9 cellular contexts compared by ENCODE assay signal in the genomic region with DNA sequence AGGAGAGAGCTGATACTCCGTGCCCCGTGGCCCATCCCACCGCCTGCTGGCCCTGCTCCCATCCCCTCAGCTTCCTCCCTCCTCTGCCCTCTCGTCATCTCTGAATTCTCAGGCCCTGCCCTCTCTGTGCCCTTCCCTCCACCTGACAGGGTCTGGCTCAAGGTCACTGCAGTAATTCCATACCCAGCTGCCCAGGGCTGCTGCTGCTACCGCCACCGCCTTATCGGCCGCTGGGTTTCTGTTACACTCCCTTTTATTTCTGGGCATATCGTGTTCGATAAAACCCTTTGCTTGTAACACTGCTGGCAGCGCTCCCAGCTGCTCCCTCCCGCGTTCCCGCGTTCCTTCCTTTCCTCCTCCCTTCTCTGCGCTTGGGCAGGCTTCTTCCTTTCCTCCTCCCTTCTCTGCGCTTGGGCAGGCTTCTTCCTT. TPM values are rescaled to one million over a fixed set of nuclear protein-coding genes. Genes with fewer than 3 reads are reported as not detected.
A peak's percentile ranks its signal among the peaks of the same experiment; 100 is the strongest.
DNase-seq lines count a peak whose midpoint lies in the region; ATAC-seq, FAIRE-seq and TF ChIP-seq lines count a peak whose summit lies in the region.
"Had no signal": no experiment of that assay in that cellular context is flagged by ENCODE, and none has a peak within 500 bp of the region (broad histone marks: within the 10 kb centered on the region; RNA-seq: fewer than 3 reads in every experiment).

No MANE protein-coding gene starts in this region.

- POLR2A ChIA-PET in A549 (lab: Yijun Ruan, JAX), result interaction anchor here (0.8 kb wide), 1 partner anchor 9 kb away, joined by 3 read pairs; no protein-coding TSS in a partner anchor
- POLR2A ChIA-PET in HepG2 (lab: Yijun Ruan, JAX), result interaction anchor here (1.2 to 3.8 kb wide), 3 partner anchors 8 to 137 kb away, joined by 4 to 40 read pairs (median 14); a partner anchor contains a TSS

- DNase-seq in A549 (ENCODE audit: low read depth in 1 of 2, low spot score in 1 of 2) (no peak), LNCaP clone FGC (ENCODE audit: low read depth) (no peak), breast epithelium (ENCODE audit: low spot score in 2 of 2) (no peak), HepG2 (ENCODE audit: low spot score) (no peak), GM12892 (ENCODE audit: insufficient read length) (no peak)
- DNase-seq in activated CD4-positive, CD25-positive, alpha-beta regulatory T cell treated with anti-CD3 and anti-CD28 coated beads, Interleukin-2, amount 50 U/mL, for 72 hours, result no peak

- no peak for TF ChIP-seq CTCF in A549 (IDR thresholded peaks at IDR 0.05)
- no peak for TF ChIP-seq CTCF in LNCaP clone FGC (IDR thresholded peaks at IDR 0.05; ENCODE audit: control insufficient read depth, extremely low read depth, insufficient read depth)
- TF ChIP-seq CTCF in breast epithelium (IDR thresholded peaks at IDR 0.05), result no peak
- TF ChIP-seq CTCF in HepG2 (CRISPR knock-in tag; IDR thresholded peaks at IDR 0.05), result no peak

- H3K9me3 ChIP-seq in A549 (no peaks in the 10 kb centered on the region), breast epithelium (no peaks in the 10 kb centered on the region), HepG2 (ENCODE audit: low read length) (no peaks in the 10 kb centered on the region)

- no peaks in the 10 kb centered on the region for H3K36me3 ChIP-seq in breast epithelium
- no peaks in the 10 kb centered on the region for H3K36me3 ChIP-seq in HepG2 (replicated peaks in 1 of 2; ENCODE audit: control insufficient read depth in 1 of 2, insufficient read depth in 2 of 2, low read length in 2 of 2)

- no peaks in the 10 kb centered on the region for H4K20me1 ChIP-seq in HepG2 (ENCODE audit: insufficient read depth, low read length)

- peak overlapping the region; percentile 15; the same call in 1 of the 3 replicates for H3K4me3 ChIP-seq in A549
- H3K4me3 ChIP-seq in LNCaP clone FGC (ENCODE audit: low read depth, low read length), result peak overlapping the region; percentile 98
- peak overlapping the region in 2 of 3 donors; percentile 52 to 72 for H3K4me3 ChIP-seq in breast epithelium
- no peak overlapping the region; a peak in 1 of 6 replicates for H3K4me3 ChIP-seq in HepG2 (replicated peaks in 1 of 3; ENCODE audit: insufficient read depth in 1 of 3, low read depth in 2 of 3, low read length in 3 of 3)

- intact Hi-C loops in breast epithelium (cut with DNase I; ENCODE audit: low total_unique reads) (no loop called here), HepG2 (cut with micrococcal nuclease; ENCODE audit: unreplicated experiment) (no loop called here)

- no peak; the same call in 1 of the 2 replicates for TF ChIP-seq POLR2A in A549 (IDR thresholded peaks at IDR 0.05; ENCODE audit: low read length)
- TF ChIP-seq POLR2A in breast epithelium (IDR thresholded peaks at IDR 0.05), result no peak
- no peak for TF ChIP-seq POLR2A in HepG2 (IDR thresholded peaks at IDR 0.05; ENCODE audit: insufficient read depth in 1 of 2, low read depth in 2 of 2, low read length in 2 of 2)
- no peak for TF ChIP-seq POLR2A in GM12892 (IDR thresholded peaks at IDR 0.05; ENCODE audit: low read depth, low read length)

- ATAC-seq in A549, result peak; percentile 44 to 60
- peak; percentile 3; the same call in 2 of the 3 replicates for ATAC-seq in HepG2
- no peak for ATAC-seq in HG03342 (IDR thresholded peaks at IDR 0.05; ENCODE audit: unreplicated experiment)
- ATAC-seq in HG02763 (IDR thresholded peaks at IDR 0.05; ENCODE audit: unreplicated experiment), result no peak

- no peak for TF ChIP-seq EP300 in A549 (IDR thresholded peaks at IDR 0.05)
- no peak for TF ChIP-seq EP300 in HepG2 (IDR thresholded peaks at IDR 0.05; ENCODE audit: low read depth in 2 of 2, low read length in 2 of 2)
- TF ChIP-seq EP300 in HepG2 (CRISPR knock-in tag; IDR thresholded peaks at IDR 0.05; ENCODE audit: borderline replicate concordance), result no peak

- H3K9ac ChIP-seq in HepG2 (ENCODE audit: insufficient read depth, low read depth, low read length), result no peak overlapping the region

- FAIRE-seq in A549 (lab: Jason Lieb, UNC) (peak; percentile 59), HepG2 (lab: Jason Lieb, UNC) (no peak), GM12892 (lab: Jason Lieb, UNC) (no peak)

- WGBS in A549 (ENCODE audit: missing lambda C conversion rate), result 22% methylated on average over 17 of the region's 17 CpGs
- WGBS in HepG2 (ENCODE audit: low lambda C conversion rate), result 47% methylated on average over 17 of the region's 17 CpGs

- no TSS peak for BruUV-seq in HepG2 (replicated peaks; lab: Mats Ljungman, UMichigan)

- H3K27ac ChIP-seq in A549, result peak overlapping the region; percentile 38 to 81; a peak in 4 of 6 replicates
- H3K27ac ChIP-seq in breast epithelium, result peak overlapping the region; percentile 78 to 89
- H3K27ac ChIP-seq in HepG2 (ENCODE audit: extremely low read length, insufficient read depth, low read length), result no peak overlapping the region

- no peak overlapping the region for H2AFZ ChIP-seq in HepG2 (ENCODE audit: low read length)

- H3K79me2 ChIP-seq in HepG2 (ENCODE audit: insufficient read depth, low read length), result no peaks in the 10 kb centered on the region

- peaks cover 0 to 4% of the 10 kb centered on the region in 2 donors for H3K27me3 ChIP-seq in breast epithelium
- H3K27me3 ChIP-seq in HepG2 (ENCODE audit: control insufficient read depth in 1 of 2, insufficient read depth in 2 of 2, low read length in 2 of 2), result peaks cover 5 to 37% of the 10 kb centered on the region in 2 experiments; a peak in 4 of 5 replicates

- peaks cover 32% of the 10 kb centered on the region for H3K4me1 ChIP-seq in A549
- H3K4me1 ChIP-seq in breast epithelium, result peaks cover 11 to 27% of the 10 kb centered on the region in 2 donors
- peaks cover 65% of the 10 kb centered on the region for H3K4me1 ChIP-seq in HepG2 (ENCODE audit: insufficient read depth, low read length)

- TF ChIP-seq RAD21 in A549 (conservative IDR thresholded peaks at IDR 0.05 in 1 of 2, IDR thresholded peaks at IDR 0.05 in 1 of 2) (no peak), HepG2 (CRISPR knock-in tag; IDR thresholded peaks at IDR 0.05) (no peak)

- CTCF ChIA-PET in A549 (lab: Yijun Ruan, JAX) (interaction anchor here (0.8 to 7.9 kb wide), 11 partner anchors 9 to 229 kb away, joined by 3 to 48 read pairs (median 4); no protein-coding TSS in a partner anchor), HepG2 (lab: Yijun Ruan, JAX; ENCODE audit: low intra/inter-chr PET ratio, low total read pairs) (no interaction called here)

- H3K4me2 ChIP-seq in A549 (peak overlapping the region; percentile 83), HepG2 (ENCODE audit: low read depth, low read length) (peak overlapping the region; percentile 25; the same call in 1 of the 2 replicates)

- in situ Hi-C loops in HepG2 (cut with HindIII; ENCODE audit: extremely low pct_ligation_motif_present, low pct_unique_long_range_greater_than_20kb), result no loop called here

RNA-seq across cellular contexts. Expression of a gene that starts 1.2 kb away (rescaled TPM):
- polyA plus RNA-seq in A549 (2011; rRNA removed) (0.09 and 0.13 TPM in 2 replicates), A549 (2017; fragmentation: RNase III; extraction: RNeasy Plus Mini Kit Qiagen cat#74134 plus additional on column Dnase treatment) (0.18 to 0.26 TPM (median 0.20 TPM) in 3 replicates), HepG2 (2011; rRNA removed) (0.05 and 0.11 TPM in 2 replicates)
- 0.15 and 0.39 TPM in 2 replicates for polyA plus RNA-seq in A549 (2012; cell fraction: cytosol; rRNA removed)
- polyA plus RNA-seq in A549 (2012; cell fraction: nucleus; rRNA removed), result 0.22 and 0.67 TPM in 2 replicates
- 0.12 and 0.78 TPM in 2 replicates for polyA minus RNA-seq in A549 (2011; rRNA and poly(A)+ RNA removed)
- total RNA-seq in breast epithelium (10 to 100 TPM in 1 of 3 donors, 1 to 10 TPM in 1, not detected in 1; 8.2 to 32.8 TPM), HepG2 (2016; rRNA removed; fragmentation: Illumina TruSeq; extraction: Trizol) (0.41 and 0.95 TPM in 2 replicates)
- total RNA-seq in HepG2 (2016; cell fraction: cytosol; rRNA removed; fragmentation: Illumina TruSeq; extraction: Trizol; ENCODE audit: low read depth), result 0.88 and 1.1 TPM in 2 replicates
- total RNA-seq in HepG2 (2016; cell fraction: insoluble cytoplasmic fraction; rRNA removed; fragmentation: Illumina TruSeq; extraction: Trizol), result 0.54 and 0.71 TPM in 2 replicates
- 0.90 and 1.3 TPM in 2 replicates for total RNA-seq in HepG2 (2016; cell fraction: membrane; rRNA removed; fragmentation: Illumina TruSeq; extraction: Trizol)
- 1.1 and 1.6 TPM in 2 replicates for total RNA-seq in HepG2 (2016; cell fraction: nucleus; rRNA removed; fragmentation: Illumina TruSeq; extraction: Trizol)
- polyA plus RNA-seq in HepG2 (2011; cell fraction: cytosol; rRNA removed), result 0.04 and 0.09 TPM in 2 replicates
- 0.23 and 0.35 TPM in 2 replicates for polyA plus RNA-seq in HepG2 (2011; cell fraction: nucleus; rRNA removed)
- 0.09 and 0.15 TPM in 2 replicates for polyA plus RNA-seq in HepG2 (2012)
- 0.40 and 0.55 TPM in 2 replicates for polyA plus RNA-seq in HepG2 (2016; cell fraction: cytosol; fragmentation: Illumina TruSeq; extraction: Trizol; ENCODE audit: low read depth)
- polyA plus RNA-seq in HepG2 (2016; cell fraction: insoluble cytoplasmic fraction; fragmentation: Illumina TruSeq; extraction: Trizol; ENCODE audit: low read depth), result 1.2 and 1.4 TPM in 2 replicates
- 0.73 and 0.91 TPM in 2 replicates for polyA plus RNA-seq in HepG2 (2016; cell fraction: membrane; fragmentation: Illumina TruSeq; extraction: Trizol; ENCODE audit: low read depth)
- 1.2 and 1.7 TPM in 2 replicates for polyA plus RNA-seq in HepG2 (2016; cell fraction: nucleus; fragmentation: Illumina TruSeq; extraction: Trizol; ENCODE audit: insufficient read depth, low read depth)
- 0.35 and 1.4 TPM in 2 replicates for polyA minus RNA-seq in HepG2 (2011; rRNA and poly(A)+ RNA removed; ENCODE audit: low replicate concordance)
- polyA minus RNA-seq in HepG2 (2011; cell fraction: cytosol; rRNA and poly(A)+ RNA removed), result 0.20 and 0.53 TPM in 2 replicates
- polyA minus RNA-seq in HepG2 (2011; cell fraction: nucleus; rRNA and poly(A)+ RNA removed), result 1.1 and 3.2 TPM in 2 replicates
- polyA plus RNA-seq in GM12892 (2012; ENCODE audit: missing spikeins), result not detected
- polyA plus RNA-seq: IgD-negative memory B cell had no signal

RNA-seq across cellular contexts. Expression of a gene that starts 13.2 kb away (rescaled TPM):
- 34.4 and 48.5 TPM in 2 replicates for polyA plus RNA-seq in A549 (2011; rRNA removed)
- 69.5 and 89.6 TPM in 2 replicates for polyA plus RNA-seq in A549 (2012; cell fraction: cytosol; rRNA removed)
- polyA plus RNA-seq in A549 (2012; cell fraction: nucleus; rRNA removed), result 497 and 626 TPM in 2 replicates
- 96.1 to 123 TPM (median 110 TPM) in 3 replicates for polyA plus RNA-seq in A549 (2017; fragmentation: RNase III; extraction: RNeasy Plus Mini Kit Qiagen cat#74134 plus additional on column Dnase treatment)
- 54.1 and 55.2 TPM in 2 replicates for polyA minus RNA-seq in A549 (2011; rRNA and poly(A)+ RNA removed)
- 10 to 100 TPM; 52.4 to 62.3 (median 58.4) TPM for total RNA-seq in breast epithelium
- 35.7 and 64.8 TPM in 2 replicates for total RNA-seq in HepG2 (2016; rRNA removed; fragmentation: Illumina TruSeq; extraction: Trizol)
- total RNA-seq in HepG2 (2016; cell fraction: cytosol; rRNA removed; fragmentation: Illumina TruSeq; extraction: Trizol; ENCODE audit: low read depth), result 38.7 and 45.5 TPM in 2 replicates
- 31.6 and 65.5 TPM in 2 replicates for total RNA-seq in HepG2 (2016; cell fraction: insoluble cytoplasmic fraction; rRNA removed; fragmentation: Illumina TruSeq; extraction: Trizol)
- 64.2 and 68.5 TPM in 2 replicates for total RNA-seq in HepG2 (2016; cell fraction: membrane; rRNA removed; fragmentation: Illumina TruSeq; extraction: Trizol)
- total RNA-seq in HepG2 (2016; cell fraction: nucleus; rRNA removed; fragmentation: Illumina TruSeq; extraction: Trizol), result 65.8 and 68.8 TPM in 2 replicates
- 36.1 and 38.1 TPM in 2 replicates for polyA plus RNA-seq in HepG2 (2011; rRNA removed)
- polyA plus RNA-seq in HepG2 (2011; cell fraction: cytosol; rRNA removed), result 16.3 and 29.3 TPM in 2 replicates
- 301 and 348 TPM in 2 replicates for polyA plus RNA-seq in HepG2 (2011; cell fraction: nucleus; rRNA removed)
- 22.4 and 25.0 TPM in 2 replicates for polyA plus RNA-seq in HepG2 (2012)
- 38.7 and 44.0 TPM in 2 replicates for polyA plus RNA-seq in HepG2 (2016; cell fraction: cytosol; fragmentation: Illumina TruSeq; extraction: Trizol; ENCODE audit: low read depth)
- 36.7 and 39.9 TPM in 2 replicates for polyA plus RNA-seq in HepG2 (2016; cell fraction: insoluble cytoplasmic fraction; fragmentation: Illumina TruSeq; extraction: Trizol; ENCODE audit: low read depth)
- 62.1 and 66.1 TPM in 2 replicates for polyA plus RNA-seq in HepG2 (2016; cell fraction: membrane; fragmentation: Illumina TruSeq; extraction: Trizol; ENCODE audit: low read depth)
- polyA plus RNA-seq in HepG2 (2016; cell fraction: nucleus; fragmentation: Illumina TruSeq; extraction: Trizol; ENCODE audit: insufficient read depth, low read depth), result 150 and 152 TPM in 2 replicates
- polyA minus RNA-seq in HepG2 (2011; rRNA and poly(A)+ RNA removed; ENCODE audit: low replicate concordance), result 11.3 and 57.4 TPM in 2 replicates
- 12.1 and 17.9 TPM in 2 replicates for polyA minus RNA-seq in HepG2 (2011; cell fraction: cytosol; rRNA and poly(A)+ RNA removed)
- 52.6 and 68.2 TPM in 2 replicates for polyA minus RNA-seq in HepG2 (2011; cell fraction: nucleus; rRNA and poly(A)+ RNA removed)
- polyA plus RNA-seq in GM12892 (2012; ENCODE audit: missing spikeins), result 18.4 TPM

RNA-seq across cellular contexts. Expression of a gene that starts 25.5 kb away (rescaled TPM):
- polyA plus RNA-seq in A549 (2011; rRNA removed) (2.5 and 4.1 TPM in 2 replicates), A549 (2017; fragmentation: RNase III; extraction: RNeasy Plus Mini Kit Qiagen cat#74134 plus additional on column Dnase treatment) (0.93 to 2.1 TPM (median 1.2 TPM) in 3 replicates), HepG2 (2011; rRNA removed) (0.18 and 0.22 TPM in 2 replicates)
- polyA plus RNA-seq in A549 (2012; cell fraction: cytosol; rRNA removed), result 0.59 and 0.89 TPM in 2 replicates
- 3.0 and 3.7 TPM in 2 replicates for polyA plus RNA-seq in A549 (2012; cell fraction: nucleus; rRNA removed)
- polyA minus RNA-seq in A549 (2011; rRNA and poly(A)+ RNA removed), result 3.2 and 3.9 TPM in 2 replicates
- total RNA-seq in breast epithelium (1 to 10 TPM in 2 of 3 donors, under 1 TPM in 1; 0.66 to 1.9 (median 1.3) TPM), HepG2 (2016; rRNA removed; fragmentation: Illumina TruSeq; extraction: Trizol) (0.24 and 0.36 TPM in 2 replicates)
- total RNA-seq in HepG2 (2016; cell fraction: cytosol; rRNA removed; fragmentation: Illumina TruSeq; extraction: Trizol; ENCODE audit: low read depth), result not detected in 2 replicates
- total RNA-seq in HepG2 (2016; cell fraction: insoluble cytoplasmic fraction; rRNA removed; fragmentation: Illumina TruSeq; extraction: Trizol), result 0.09 and 0.32 TPM in 2 replicates
- 0.41 TPM in 1 of 2 replicates, not detected in the other for total RNA-seq in HepG2 (2016; cell fraction: membrane; rRNA removed; fragmentation: Illumina TruSeq; extraction: Trizol)
- total RNA-seq in HepG2 (2016; cell fraction: nucleus; rRNA removed; fragmentation: Illumina TruSeq; extraction: Trizol), result 0.47 and 1.0 TPM in 2 replicates
- 0.12 and 0.13 TPM in 2 replicates for polyA plus RNA-seq in HepG2 (2011; cell fraction: cytosol; rRNA removed)
- polyA plus RNA-seq in HepG2 (2011; cell fraction: nucleus; rRNA removed), result 0.69 and 1.0 TPM in 2 replicates
- polyA plus RNA-seq in HepG2 (2012), result 0.48 and 0.56 TPM in 2 replicates
- polyA plus RNA-seq in HepG2 (2016; cell fraction: cytosol; fragmentation: Illumina TruSeq; extraction: Trizol; ENCODE audit: low read depth), result not detected in 2 replicates
- 0.36 and 0.41 TPM in 2 replicates for polyA plus RNA-seq in HepG2 (2016; cell fraction: insoluble cytoplasmic fraction; fragmentation: Illumina TruSeq; extraction: Trizol; ENCODE audit: low read depth)
- 0.07 TPM in 1 of 2 replicates, not detected in the other for polyA plus RNA-seq in HepG2 (2016; cell fraction: membrane; fragmentation: Illumina TruSeq; extraction: Trizol; ENCODE audit: low read depth)
- polyA plus RNA-seq in HepG2 (2016; cell fraction: nucleus; fragmentation: Illumina TruSeq; extraction: Trizol; ENCODE audit: insufficient read depth, low read depth), result 0.93 and 1.1 TPM in 2 replicates
- polyA minus RNA-seq in HepG2 (2011; rRNA and poly(A)+ RNA removed; ENCODE audit: low replicate concordance), result 0.33 TPM in 1 of 2 replicates, not detected in the other
- polyA minus RNA-seq in HepG2 (2011; cell fraction: cytosol; rRNA and poly(A)+ RNA removed), result not detected in 2 replicates
- 0.52 and 0.75 TPM in 2 replicates for polyA minus RNA-seq in HepG2 (2011; cell fraction: nucleus; rRNA and poly(A)+ RNA removed)
- 0.74 TPM for polyA plus RNA-seq in GM12892 (2012; ENCODE audit: missing spikeins)

RNA-seq across cellular contexts. Expression of a gene that starts 26.8 kb away (rescaled TPM):
- polyA plus RNA-seq in A549 (2011; rRNA removed), result 4.0 and 4.9 TPM in 2 replicates
- 11.2 and 17.6 TPM in 2 replicates for polyA plus RNA-seq in A549 (2012; cell fraction: cytosol; rRNA removed)
- polyA plus RNA-seq in A549 (2012; cell fraction: nucleus; rRNA removed), result 33.3 and 39.5 TPM in 2 replicates
- polyA plus RNA-seq in A549 (2017; fragmentation: RNase III; extraction: RNeasy Plus Mini Kit Qiagen cat#74134 plus additional on column Dnase treatment), result 7.5 to 9.0 TPM (median 8.9 TPM) in 3 replicates
- polyA minus RNA-seq in A549 (2011; rRNA and poly(A)+ RNA removed), result 2.9 and 6.9 TPM in 2 replicates
- total RNA-seq in breast epithelium, result 1 to 10 TPM in 2 of 3 donors, under 1 TPM in 1; 0.32 to 2.6 (median 2.3) TPM
- 0.02 TPM in 1 of 2 replicates, not detected in the other for total RNA-seq in HepG2 (2016; rRNA removed; fragmentation: Illumina TruSeq; extraction: Trizol)
- total RNA-seq in HepG2 (2016; cell fraction: cytosol; rRNA removed; fragmentation: Illumina TruSeq; extraction: Trizol; ENCODE audit: low read depth), result not detected in 2 replicates
- total RNA-seq in HepG2 (2016; cell fraction: insoluble cytoplasmic fraction; rRNA removed; fragmentation: Illumina TruSeq; extraction: Trizol), result not detected in 2 replicates
- total RNA-seq in HepG2 (2016; cell fraction: membrane; rRNA removed; fragmentation: Illumina TruSeq; extraction: Trizol), result not detected in 2 replicates
- total RNA-seq in HepG2 (2016; cell fraction: nucleus; rRNA removed; fragmentation: Illumina TruSeq; extraction: Trizol), result not detected in 2 replicates
- 0.01 TPM in 1 of 2 replicates, not detected in the other for polyA plus RNA-seq in HepG2 (2011; rRNA removed)
- polyA plus RNA-seq in HepG2 (2011; cell fraction: cytosol; rRNA removed), result 0.01 TPM in 1 of 2 replicates, not detected in the other
- polyA plus RNA-seq in HepG2 (2011; cell fraction: nucleus; rRNA removed), result 0.02 and 0.08 TPM in 2 replicates
- polyA plus RNA-seq in HepG2 (2012), result not detected in 2 replicates
- polyA plus RNA-seq in HepG2 (2016; cell fraction: cytosol; fragmentation: Illumina TruSeq; extraction: Trizol; ENCODE audit: low read depth), result not detected in 2 replicates
- not detected in 2 replicates for polyA plus RNA-seq in HepG2 (2016; cell fraction: insoluble cytoplasmic fraction; fragmentation: Illumina TruSeq; extraction: Trizol; ENCODE audit: low read depth)
- polyA plus RNA-seq in HepG2 (2016; cell fraction: membrane; fragmentation: Illumina TruSeq; extraction: Trizol; ENCODE audit: low read depth), result not detected in 2 replicates
- not detected in 2 replicates for polyA plus RNA-seq in HepG2 (2016; cell fraction: nucleus; fragmentation: Illumina TruSeq; extraction: Trizol; ENCODE audit: insufficient read depth, low read depth)
- not detected in 2 replicates for polyA minus RNA-seq in HepG2 (2011; rRNA and poly(A)+ RNA removed; ENCODE audit: low replicate concordance)
- polyA minus RNA-seq in HepG2 (2011; cell fraction: cytosol; rRNA and poly(A)+ RNA removed), result not detected in 2 replicates
- polyA minus RNA-seq in HepG2 (2011; cell fraction: nucleus; rRNA and poly(A)+ RNA removed), result not detected in 2 replicates
- polyA plus RNA-seq in GM12892 (2012; ENCODE audit: missing spikeins), result 0.15 TPM
- polyA plus RNA-seq: IgD-negative memory B cell had no signal

RNA-seq across cellular contexts. Expression of a gene that starts 55.1 kb away (rescaled TPM):
- 38.2 and 47.2 TPM in 2 replicates for polyA plus RNA-seq in A549 (2011; rRNA removed)
- 32.7 and 42.8 TPM in 2 replicates for polyA plus RNA-seq in A549 (2012; cell fraction: cytosol; rRNA removed)
- polyA plus RNA-seq in A549 (2012; cell fraction: nucleus; rRNA removed), result 81.1 and 85.4 TPM in 2 replicates
- 36.3 to 42.0 TPM (median 40.9 TPM) in 3 replicates for polyA plus RNA-seq in A549 (2017; fragmentation: RNase III; extraction: RNeasy Plus Mini Kit Qiagen cat#74134 plus additional on column Dnase treatment)
- 29.3 and 30.0 TPM in 2 replicates for polyA minus RNA-seq in A549 (2011; rRNA and poly(A)+ RNA removed)
- total RNA-seq in breast epithelium, result 10 to 100 TPM; 33.6 to 39.0 (median 35.1) TPM
- 16.0 and 22.7 TPM in 2 replicates for total RNA-seq in HepG2 (2016; rRNA removed; fragmentation: Illumina TruSeq; extraction: Trizol)
- 7.3 and 10.0 TPM in 2 replicates for total RNA-seq in HepG2 (2016; cell fraction: cytosol; rRNA removed; fragmentation: Illumina TruSeq; extraction: Trizol; ENCODE audit: low read depth)
- total RNA-seq in HepG2 (2016; cell fraction: insoluble cytoplasmic fraction; rRNA removed; fragmentation: Illumina TruSeq; extraction: Trizol), result 16.9 and 22.5 TPM in 2 replicates
- 13.4 and 14.3 TPM in 2 replicates for total RNA-seq in HepG2 (2016; cell fraction: membrane; rRNA removed; fragmentation: Illumina TruSeq; extraction: Trizol)
- total RNA-seq in HepG2 (2016; cell fraction: nucleus; rRNA removed; fragmentation: Illumina TruSeq; extraction: Trizol), result 30.4 and 33.5 TPM in 2 replicates
- polyA plus RNA-seq in HepG2 (2011; rRNA removed), result 27.7 and 36.1 TPM in 2 replicates
- 18.4 and 20.0 TPM in 2 replicates for polyA plus RNA-seq in HepG2 (2011; cell fraction: cytosol; rRNA removed)
- 105 and 113 TPM in 2 replicates for polyA plus RNA-seq in HepG2 (2011; cell fraction: nucleus; rRNA removed)
- 23.6 and 33.3 TPM in 2 replicates for polyA plus RNA-seq in HepG2 (2012)
- 5.4 and 6.8 TPM in 2 replicates for polyA plus RNA-seq in HepG2 (2016; cell fraction: cytosol; fragmentation: Illumina TruSeq; extraction: Trizol; ENCODE audit: low read depth)
- 26.1 and 30.3 TPM in 2 replicates for polyA plus RNA-seq in HepG2 (2016; cell fraction: insoluble cytoplasmic fraction; fragmentation: Illumina TruSeq; extraction: Trizol; ENCODE audit: low read depth)
- polyA plus RNA-seq in HepG2 (2016; cell fraction: membrane; fragmentation: Illumina TruSeq; extraction: Trizol; ENCODE audit: low read depth), result 12.5 and 12.8 TPM in 2 replicates
- polyA plus RNA-seq in HepG2 (2016; cell fraction: nucleus; fragmentation: Illumina TruSeq; extraction: Trizol; ENCODE audit: insufficient read depth, low read depth), result 76.0 and 77.9 TPM in 2 replicates
- polyA minus RNA-seq in HepG2 (2011; rRNA and poly(A)+ RNA removed; ENCODE audit: low replicate concordance), result 18.5 and 34.3 TPM in 2 replicates
- polyA minus RNA-seq in HepG2 (2011; cell fraction: cytosol; rRNA and poly(A)+ RNA removed), result 8.6 and 9.4 TPM in 2 replicates
- polyA minus RNA-seq in HepG2 (2011; cell fraction: nucleus; rRNA and poly(A)+ RNA removed), result 53.4 and 55.7 TPM in 2 replicates
- 14.7 TPM for polyA plus RNA-seq in GM12892 (2012; ENCODE audit: missing spikeins)

Comparison
In these comparisons a context has a peak if more than half of its experiments do, and no peak if none do; other contexts are left out.
1. ATAC-seq: peak in A549 (2 of 2) and HepG2 (single experiment); none in HG03342 (single experiment) and HG02763 (single experiment).
2. H3K4me3 ChIP-seq: peak in A549 (single experiment), LNCaP clone FGC (single experiment) and breast epithelium (2 of 3); none in HepG2 (0 of 3).